Comparison of ENCODE assay signal across 1 cellular context in the genomic region with DNA sequence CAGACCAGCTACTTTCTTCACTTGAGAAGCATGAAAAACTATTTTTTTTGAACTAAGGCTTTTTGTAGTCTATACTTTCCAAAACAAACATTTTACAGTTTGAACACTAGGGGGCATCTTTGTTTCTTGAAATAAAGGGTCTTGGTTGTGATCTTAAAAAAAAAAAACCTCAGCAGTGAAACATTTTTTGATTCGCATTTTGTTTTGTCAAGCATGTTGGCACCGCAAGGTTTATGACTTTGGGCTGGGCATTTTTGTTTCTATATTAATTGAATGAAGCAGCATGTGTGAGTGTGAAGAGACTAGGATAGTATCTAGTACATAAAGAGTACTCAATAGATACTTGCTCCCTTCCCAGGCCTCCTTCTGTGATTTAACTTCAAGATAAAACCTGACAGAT.
TF ChIP-seq lines count a peak whose summit lies in the region.

No MANE protein-coding gene starts in this region.

TF ChIP-seq in liver, 16 proteins besides CTCF, POLR2A, EP300 and RAD21:
- no peak for TF ChIP-seq RXRA (IDR thresholded peaks at IDR 0.05)
- TF ChIP-seq HNF4A (conservative IDR thresholded peaks at IDR 0.05), result no peak
- TF ChIP-seq, protein P1, sequence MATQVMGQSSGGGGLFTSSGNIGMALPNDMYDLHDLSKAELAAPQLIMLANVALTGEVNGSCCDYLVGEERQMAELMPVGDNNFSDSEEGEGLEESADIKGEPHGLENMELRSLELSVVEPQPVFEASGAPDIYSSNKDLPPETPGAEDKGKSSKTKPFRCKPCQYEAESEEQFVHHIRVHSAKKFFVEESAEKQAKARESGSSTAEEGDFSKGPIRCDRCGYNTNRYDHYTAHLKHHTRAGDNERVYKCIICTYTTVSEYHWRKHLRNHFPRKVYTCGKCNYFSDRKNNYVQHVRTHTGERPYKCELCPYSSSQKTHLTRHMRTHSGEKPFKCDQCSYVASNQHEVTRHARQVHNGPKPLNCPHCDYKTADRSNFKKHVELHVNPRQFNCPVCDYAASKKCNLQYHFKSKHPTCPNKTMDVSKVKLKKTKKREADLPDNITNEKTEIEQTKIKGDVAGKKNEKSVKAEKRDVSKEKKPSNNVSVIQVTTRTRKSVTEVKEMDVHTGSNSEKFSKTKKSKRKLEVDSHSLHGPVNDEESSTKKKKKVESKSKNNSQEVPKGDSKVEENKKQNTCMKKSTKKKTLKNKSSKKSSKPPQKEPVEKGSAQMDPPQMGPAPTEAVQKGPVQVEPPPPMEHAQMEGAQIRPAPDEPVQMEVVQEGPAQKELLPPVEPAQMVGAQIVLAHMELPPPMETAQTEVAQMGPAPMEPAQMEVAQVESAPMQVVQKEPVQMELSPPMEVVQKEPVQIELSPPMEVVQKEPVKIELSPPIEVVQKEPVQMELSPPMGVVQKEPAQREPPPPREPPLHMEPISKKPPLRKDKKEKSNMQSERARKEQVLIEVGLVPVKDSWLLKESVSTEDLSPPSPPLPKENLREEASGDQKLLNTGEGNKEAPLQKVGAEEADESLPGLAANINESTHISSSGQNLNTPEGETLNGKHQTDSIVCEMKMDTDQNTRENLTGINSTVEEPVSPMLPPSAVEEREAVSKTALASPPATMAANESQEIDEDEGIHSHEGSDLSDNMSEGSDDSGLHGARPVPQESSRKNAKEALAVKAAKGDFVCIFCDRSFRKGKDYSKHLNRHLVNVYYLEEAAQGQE (IDR thresholded peaks at IDR 0.05), result no peak
- no peak for TF ChIP-seq NR2F2 (IDR thresholded peaks at IDR 0.05)
- TF ChIP-seq FOXA1 (IDR thresholded peaks at IDR 0.05), result no peak
- no peak for TF ChIP-seq FOXA2 (IDR thresholded peaks at IDR 0.05)
- TF ChIP-seq JUND (IDR thresholded peaks at IDR 0.05), result no peak
- TF ChIP-seq, protein P2, sequence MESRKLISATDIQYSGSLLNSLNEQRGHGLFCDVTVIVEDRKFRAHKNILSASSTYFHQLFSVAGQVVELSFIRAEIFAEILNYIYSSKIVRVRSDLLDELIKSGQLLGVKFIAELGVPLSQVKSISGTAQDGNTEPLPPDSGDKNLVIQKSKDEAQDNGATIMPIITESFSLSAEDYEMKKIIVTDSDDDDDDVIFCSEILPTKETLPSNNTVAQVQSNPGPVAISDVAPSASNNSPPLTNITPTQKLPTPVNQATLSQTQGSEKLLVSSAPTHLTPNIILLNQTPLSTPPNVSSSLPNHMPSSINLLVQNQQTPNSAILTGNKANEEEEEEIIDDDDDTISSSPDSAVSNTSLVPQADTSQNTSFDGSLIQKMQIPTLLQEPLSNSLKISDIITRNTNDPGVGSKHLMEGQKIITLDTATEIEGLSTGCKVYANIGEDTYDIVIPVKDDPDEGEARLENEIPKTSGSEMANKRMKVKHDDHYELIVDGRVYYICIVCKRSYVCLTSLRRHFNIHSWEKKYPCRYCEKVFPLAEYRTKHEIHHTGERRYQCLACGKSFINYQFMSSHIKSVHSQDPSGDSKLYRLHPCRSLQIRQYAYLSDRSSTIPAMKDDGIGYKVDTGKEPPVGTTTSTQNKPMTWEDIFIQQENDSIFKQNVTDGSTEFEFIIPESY (IDR thresholded peaks at IDR 0.05), result no peak
- TF ChIP-seq, protein P3, sequence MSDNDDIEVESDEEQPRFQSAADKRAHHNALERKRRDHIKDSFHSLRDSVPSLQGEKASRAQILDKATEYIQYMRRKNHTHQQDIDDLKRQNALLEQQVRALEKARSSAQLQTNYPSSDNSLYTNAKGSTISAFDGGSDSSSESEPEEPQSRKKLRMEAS (IDR thresholded peaks at IDR 0.05), result no peak
- no peak for TF ChIP-seq GABPA (IDR thresholded peaks at IDR 0.05 in 1 of 2, conservative IDR thresholded peaks at IDR 0.05 in 1 of 2)
- TF ChIP-seq, protein P4, sequence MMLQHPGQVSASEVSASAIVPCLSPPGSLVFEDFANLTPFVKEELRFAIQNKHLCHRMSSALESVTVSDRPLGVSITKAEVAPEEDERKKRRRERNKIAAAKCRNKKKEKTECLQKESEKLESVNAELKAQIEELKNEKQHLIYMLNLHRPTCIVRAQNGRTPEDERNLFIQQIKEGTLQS (IDR thresholded peaks at IDR 0.05), result no peak
- TF ChIP-seq HNF4G (IDR thresholded peaks at IDR 0.05), result no peak
- no peak for TF ChIP-seq TAF1 (conservative IDR thresholded peaks at IDR 0.05)
